25 cellular contexts compared by ENCODE assay signal in genomic region chr11:45750439-45750838, GRCh38.
"Had no signal": no experiment of that assay in that cellular context is flagged by ENCODE, and none has a peak within 500 bp of the region (broad histone marks: within the 10 kb centered on the region; RNA-seq: fewer than 3 reads in every experiment).

No MANE protein-coding gene starts in this region.

- H3K9me3 ChIP-seq: colonic mucosa had no signal

- H3K27ac Mint-ChIP-seq: activated CD4-positive, alpha-beta memory T cell treated with anti-CD3 and anti-CD28 coated beads for 36 hours; activated CD4-positive, alpha-beta T cell treated with anti-CD3 and anti-CD28 coated beads for 36 hours; activated CD4-positive, alpha-beta T cell treated with anti-CD3 and anti-CD28 coated beads, Interleukin-2, amount 10 ng/mL, durations not matched to agents 24 days and 14 days; activated CD8-positive, alpha-beta memory T cell treated with anti-CD3 and anti-CD28 coated beads, Interleukin-2, amount 10 ng/mL, durations not matched to agents 7 days and 5 days; activated CD8-positive, alpha-beta T cell treated with anti-CD3 and anti-CD28 coated beads, Interleukin-2, amount 10 ng/mL, durations not matched to agents 7 days and 5 days; activated naive CD4-positive, alpha-beta T cell treated with anti-CD3 and anti-CD28 coated beads for 36 hours; activated naive CD4-positive, alpha-beta T cell treated with anti-CD3 and anti-CD28 coated beads, Interleukin-2, amount 50 U/mL, for 72 hours; activated naive CD8-positive, alpha-beta T cell treated with anti-CD3 and anti-CD28 coated beads, Interleukin-2, amount 10 ng/mL, durations not matched to agents 7 days and 5 days; activated T-helper 1 cell treated with anti-CD3 and anti-CD28 coated beads, Interleukin-12 subunit alpha, Interleukin-12 subunit beta, Interleukin-2, Interleukin-4 antibody, amounts not matched to agents 30 ng/mL and 10 ng/mL and 1 ng/mL, durations not matched to agents 14 hours and 24 hours and 36 hours; activated T-helper 2 cell treated with anti-CD3 and anti-CD28 coated beads, Interferon-gamma antibody, Interleukin-2, Interleukin-4, amounts not matched to agents 10 μg/mL and 5 μg/mL and 100 μg/mL, durations not matched to agents 14 hours and 24 hours and 36 hours; endodermal cell had no signal

- H3K4me3 ChIP-seq: colonic mucosa had no signal

- H3K27me3 ChIP-seq: brain microvascular endothelial cell, colonic mucosa had no signal

- H3K36me3 ChIP-seq: brain microvascular endothelial cell, colonic mucosa had no signal

- ATAC-seq: activated CD4-positive, alpha-beta T cell treated with anti-CD3 and anti-CD28 coated beads for 36 hours; activated CD8-positive, alpha-beta memory T cell treated with anti-CD3 and anti-CD28 coated beads, Interleukin-2, amount 10 ng/mL, durations not matched to agents 7 days and 5 days; activated CD8-positive, alpha-beta T cell treated with anti-CD3 and anti-CD28 coated beads, Interleukin-2, amount 10 ng/mL, durations not matched to agents 7 days and 5 days; activated naive CD4-positive, alpha-beta T cell treated with anti-CD3 and anti-CD28 coated beads, Interleukin-2, amount 50 U/mL, for 72 hours; esophagus mucosa had no signal

- H3K36me3 Mint-ChIP-seq: activated CD4-positive, alpha-beta memory T cell treated with anti-CD3 and anti-CD28 coated beads for 36 hours; activated CD8-positive, alpha-beta memory T cell treated with anti-CD3 and anti-CD28 coated beads, Interleukin-2, amount 10 ng/mL, durations not matched to agents 7 days and 5 days; activated naive CD4-positive, alpha-beta T cell treated with anti-CD3 and anti-CD28 coated beads, Interleukin-2, amount 50 U/mL, for 72 hours; activated naive CD8-positive, alpha-beta T cell treated with anti-CD3 and anti-CD28 coated beads, Interleukin-2, amount 10 ng/mL, durations not matched to agents 7 days and 5 days had no signal

- DNase-seq: activated CD4-positive, alpha-beta memory T cell treated with anti-CD3 and anti-CD28 coated beads for 36 hours; activated CD4-positive, alpha-beta T cell treated with anti-CD3 and anti-CD28 coated beads for 36 hours; activated CD4-positive, alpha-beta T cell treated with anti-CD3 and anti-CD28 coated beads, Interleukin-2, amount 10 ng/mL, durations not matched to agents 24 days and 14 days; activated CD4-positive, CD25-positive, alpha-beta regulatory T cell; activated CD4-positive, CD25-positive, alpha-beta regulatory T cell treated with anti-CD3 and anti-CD28 coated beads, Interleukin-2, amount 50 U/mL, for 72 hours; activated CD8-positive, alpha-beta memory T cell treated with anti-CD3 and anti-CD28 coated beads, Interleukin-2, amount 10 ng/mL, durations not matched to agents 7 days and 5 days; activated CD8-positive, alpha-beta memory T cell treated with anti-CD3 and anti-CD28 coated beads, Interleukin-2, amount 50 U/mL, for 4 hours; activated CD8-positive, alpha-beta T cell treated with anti-CD3 and anti-CD28 coated beads, Interleukin-2, amount 10 ng/mL, durations not matched to agents 7 days and 5 days; activated effector memory CD4-positive, alpha-beta T cell treated with anti-CD3 and anti-CD28 coated beads, Interleukin-2, amount 50 U/mL, for 16 hours; activated naive CD4-positive, alpha-beta T cell treated with anti-CD3 and anti-CD28 coated beads for 36 hours; activated naive CD8-positive, alpha-beta T cell treated with anti-CD3 and anti-CD28 coated beads, Interleukin-2, amount 10 ng/mL, durations not matched to agents 7 days and 5 days; activated T-cell treated with anti-CD3 and anti-CD28 coated beads, Interleukin-2, amount 50 U/mL, for 1 hour; activated T-cell treated with anti-CD3 and anti-CD28 coated beads, Interleukin-2, amount 50 U/mL, for 48 hours; brain microvascular endothelial cell; caudate nucleus; colonic mucosa; effector memory CD4-positive, alpha-beta T cell; endodermal cell; foreskin fibroblast; head of caudate nucleus; T-helper 2 cell had no signal

- H3K27ac ChIP-seq: brain microvascular endothelial cell, colonic mucosa had no signal

- H3K4me3 Mint-ChIP-seq: activated CD4-positive, alpha-beta memory T cell treated with anti-CD3 and anti-CD28 coated beads for 36 hours; activated CD4-positive, alpha-beta T cell treated with anti-CD3 and anti-CD28 coated beads for 36 hours; activated CD4-positive, alpha-beta T cell treated with anti-CD3 and anti-CD28 coated beads, Interleukin-2, amount 10 ng/mL, durations not matched to agents 24 days and 14 days; activated CD8-positive, alpha-beta memory T cell treated with anti-CD3 and anti-CD28 coated beads, Interleukin-2, amount 10 ng/mL, durations not matched to agents 7 days and 5 days; activated CD8-positive, alpha-beta T cell treated with anti-CD3 and anti-CD28 coated beads, Interleukin-2, amount 10 ng/mL, durations not matched to agents 7 days and 5 days; activated naive CD4-positive, alpha-beta T cell treated with anti-CD3 and anti-CD28 coated beads for 36 hours; activated naive CD8-positive, alpha-beta T cell treated with anti-CD3 and anti-CD28 coated beads, Interleukin-2, amount 10 ng/mL, durations not matched to agents 7 days and 5 days; activated T-helper 1 cell treated with anti-CD3 and anti-CD28 coated beads, Interleukin-12 subunit alpha, Interleukin-12 subunit beta, Interleukin-2, Interleukin-4 antibody, amounts not matched to agents 30 ng/mL and 10 ng/mL and 1 ng/mL, durations not matched to agents 14 hours and 24 hours and 36 hours; endodermal cell had no signal

- H3K4me1 ChIP-seq: colonic mucosa had no signal

- H3K4me1 Mint-ChIP-seq: activated CD4-positive, alpha-beta T cell treated with anti-CD3 and anti-CD28 coated beads for 36 hours; activated CD4-positive, alpha-beta T cell treated with anti-CD3 and anti-CD28 coated beads, Interleukin-2, amount 10 ng/mL, durations not matched to agents 24 days and 14 days; activated CD8-positive, alpha-beta memory T cell treated with anti-CD3 and anti-CD28 coated beads, Interleukin-2, amount 10 ng/mL, durations not matched to agents 7 days and 5 days; activated naive CD8-positive, alpha-beta T cell treated with anti-CD3 and anti-CD28 coated beads, Interleukin-2, amount 10 ng/mL, durations not matched to agents 7 days and 5 days had no signal

- H3K9me3 Mint-ChIP-seq: activated CD4-positive, alpha-beta memory T cell treated with anti-CD3 and anti-CD28 coated beads for 36 hours; activated CD4-positive, alpha-beta T cell treated with anti-CD3 and anti-CD28 coated beads, Interleukin-2, amount 10 ng/mL, durations not matched to agents 24 days and 14 days; activated naive CD4-positive, alpha-beta T cell treated with anti-CD3 and anti-CD28 coated beads for 36 hours; activated naive CD4-positive, alpha-beta T cell treated with anti-CD3 and anti-CD28 coated beads, Interleukin-2, amount 50 U/mL, for 72 hours; activated naive CD8-positive, alpha-beta T cell treated with anti-CD3 and anti-CD28 coated beads, Interleukin-2, amount 10 ng/mL, durations not matched to agents 7 days and 5 days; activated T-helper 1 cell treated with anti-CD3 and anti-CD28 coated beads, Interleukin-12 subunit alpha, Interleukin-12 subunit beta, Interleukin-2, Interleukin-4 antibody, amounts not matched to agents 30 ng/mL and 10 ng/mL and 1 ng/mL, durations not matched to agents 14 hours and 24 hours and 36 hours; activated T-helper 2 cell treated with anti-CD3 and anti-CD28 coated beads, Interferon-gamma antibody, Interleukin-2, Interleukin-4, amounts not matched to agents 10 μg/mL and 5 μg/mL and 100 μg/mL, durations not matched to agents 14 hours and 24 hours and 36 hours; endodermal cell had no signal
